ENCODE assay signal across 8 cellular contexts in the genomic region with DNA sequence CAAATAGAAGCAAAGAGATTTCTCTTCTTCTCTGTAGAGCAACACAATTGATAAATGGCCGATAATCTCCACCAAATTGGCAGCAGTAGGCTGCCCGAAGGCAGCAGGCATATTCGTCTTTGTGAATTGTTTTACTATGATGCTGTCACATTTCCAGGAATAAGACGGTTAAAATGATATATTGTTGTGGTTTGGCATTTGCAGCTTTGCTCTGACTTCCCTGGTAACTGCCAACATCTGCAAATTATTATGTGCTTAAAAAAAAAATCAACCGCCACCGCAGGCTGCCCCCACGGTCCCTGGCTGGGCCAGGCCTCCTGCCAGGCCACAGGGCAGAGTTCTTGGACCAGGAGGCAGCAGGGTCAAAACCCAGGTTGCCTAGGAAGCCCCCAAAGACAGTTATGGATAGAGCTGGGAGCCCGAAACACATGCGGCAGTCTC.
DNase-seq lines count a peak whose midpoint lies in the region; ATAC-seq and TF ChIP-seq lines count a peak whose summit lies in the region.

No MANE protein-coding gene starts in this region.

- ATAC-seq in activated CD4-positive, CD25-positive, alpha-beta regulatory T cell treated with anti-CD3 and anti-CD28 coated beads, Interleukin-2, amount 50 U/mL, for 24 hours, result no peak

- H3K4me1 Mint-ChIP-seq in activated naive CD4-positive, alpha-beta T cell treated with anti-CD3 and anti-CD28 coated beads, Interleukin-2, amount 50 U/mL, for 24 hours, result peaks cover 16% of the 10 kb centered on the region
- H3K4me1 Mint-ChIP-seq in activated T-helper 2 cell treated with anti-CD3 and anti-CD28 coated beads, Interferon-gamma antibody, Interleukin-2, Interleukin-4, amounts not matched to agents 10 μg/mL and 5 μg/mL and 100 μg/mL, durations not matched to agents 14 hours and 24 hours and 36 hours (ENCODE audit: low read depth), result peaks cover 72% of the 10 kb centered on the region

- peaks cover 44% of the 10 kb centered on the region for H3K27me3 Mint-ChIP-seq in activated naive CD4-positive, alpha-beta T cell treated with anti-CD3 and anti-CD28 coated beads, Interleukin-2, amount 50 U/mL, for 24 hours
- H3K27me3 Mint-ChIP-seq in activated T-helper 2 cell treated with anti-CD3 and anti-CD28 coated beads, Interferon-gamma antibody, Interleukin-2, Interleukin-4, amounts not matched to agents 10 μg/mL and 5 μg/mL and 100 μg/mL, durations not matched to agents 14 hours and 24 hours and 36 hours (ENCODE audit: low read depth), result no peaks in the 10 kb centered on the region

- H3K9me3 Mint-ChIP-seq in activated naive CD4-positive, alpha-beta T cell treated with anti-CD3 and anti-CD28 coated beads, Interleukin-2, amount 50 U/mL, for 24 hours, result no peaks in the 10 kb centered on the region
- peaks cover 4% of the 10 kb centered on the region for H3K9me3 Mint-ChIP-seq in activated T-helper 2 cell treated with anti-CD3 and anti-CD28 coated beads, Interferon-gamma antibody, Interleukin-2, Interleukin-4, amounts not matched to agents 10 μg/mL and 5 μg/mL and 100 μg/mL, durations not matched to agents 14 hours and 24 hours and 36 hours

- no peak for TF ChIP-seq POLR2A in vagina (IDR thresholded peaks at IDR 0.05)

- no peaks in the 10 kb centered on the region for H3K27me3 ChIP-seq in vagina

- intact Hi-C loops in activated T-helper 2 cell treated with anti-CD3 and anti-CD28 coated beads, Interferon-gamma antibody, Interleukin-2, Interleukin-4, amounts not matched to agents 10 μg/mL and 5 μg/mL and 100 μg/mL, durations not matched to agents 14 hours and 24 hours and 36 hours (cut with micrococcal nuclease), result loop anchor here (1.0 to 10.0 kb wide), 7 partner anchors 19 to 218 kb away; no protein-coding TSS in a partner anchor
- intact Hi-C loops in vagina (cut with DNase I), result loop anchor here (10.0 kb wide), 1 partner anchor 60 kb away; no protein-coding TSS in a partner anchor

- peak overlapping the region; percentile 58 for H3K27ac ChIP-seq in vagina

- TF ChIP-seq CTCF in vagina (IDR thresholded peaks at IDR 0.05), result no peak

- peak overlapping the region; percentile 8 for H3K27ac Mint-ChIP-seq in activated naive CD4-positive, alpha-beta T cell treated with anti-CD3 and anti-CD28 coated beads, Interleukin-2, amount 50 U/mL, for 24 hours
- peak overlapping the region; percentile 97 for H3K27ac Mint-ChIP-seq in activated T-helper 2 cell treated with anti-CD3 and anti-CD28 coated beads, Interferon-gamma antibody, Interleukin-2, Interleukin-4, amounts not matched to agents 10 μg/mL and 5 μg/mL and 100 μg/mL, durations not matched to agents 14 hours and 24 hours and 36 hours

- no peak for DNase-seq in activated naive CD4-positive, alpha-beta T cell treated with Interleukin-2 at 50 U/mL for 16 hours
- DNase-seq in activated T-helper 2 cell treated with anti-CD3 and anti-CD28 coated beads, Interferon-gamma antibody, Interleukin-2, Interleukin-4, amounts not matched to agents 10 μg/mL and 5 μg/mL and 100 μg/mL, durations not matched to agents 14 hours and 24 hours and 36 hours (ENCODE audit: low spot score), result peak; percentile 46
- DNase-seq in left kidney (ENCODE audit: low read depth, low spot score), result peak; percentile 54
- no peak for DNase-seq in vagina (ENCODE audit: extremely low spot score in 2 of 2)
- no peak for DNase-seq in occipital lobe (lab: John Stamatoyannopoulos, UW)
- no peak for DNase-seq in NCI-H510A treated with DMSO at 0.1 percent for 48 hours (lab: John Stamatoyannopoulos, UW)

- H3K36me3 Mint-ChIP-seq in activated naive CD4-positive, alpha-beta T cell treated with anti-CD3 and anti-CD28 coated beads, Interleukin-2, amount 50 U/mL, for 24 hours, result no peaks in the 10 kb centered on the region
- H3K36me3 Mint-ChIP-seq in activated T-helper 2 cell treated with anti-CD3 and anti-CD28 coated beads, Interferon-gamma antibody, Interleukin-2, Interleukin-4, amounts not matched to agents 10 μg/mL and 5 μg/mL and 100 μg/mL, durations not matched to agents 14 hours and 24 hours and 36 hours (ENCODE audit: low read depth), result peaks cover 6% of the 10 kb centered on the region

- no peaks in the 10 kb centered on the region for H3K9me3 ChIP-seq in vagina

- no peak overlapping the region for H3K4me3 Mint-ChIP-seq in activated naive CD4-positive, alpha-beta T cell treated with anti-CD3 and anti-CD28 coated beads, Interleukin-2, amount 50 U/mL, for 24 hours
- H3K4me3 Mint-ChIP-seq in activated T-helper 2 cell treated with anti-CD3 and anti-CD28 coated beads, Interferon-gamma antibody, Interleukin-2, Interleukin-4, amounts not matched to agents 10 μg/mL and 5 μg/mL and 100 μg/mL, durations not matched to agents 14 hours and 24 hours and 36 hours (ENCODE audit: low read depth), result peak overlapping the region; percentile 65

- H3K36me3 ChIP-seq in vagina, result no peaks in the 10 kb centered on the region

- H3K4me1 ChIP-seq in vagina, result peaks cover 58% of the 10 kb centered on the region

- H3K4me3 ChIP-seq in vagina, result no peak overlapping the region

Comparison
In these comparisons a context has a peak if more than half of its experiments do, and no peak if none do; other contexts are left out.
1. DNase-seq: peak in activated T-helper 2 cell treated with anti-CD3 and anti-CD28 coated beads, Interferon-gamma antibody, Interleukin-2, Interleukin-4, amounts not matched to agents 10 μg/mL and 5 μg/mL and 100 μg/mL, durations not matched to agents 14 hours and 24 hours and 36 hours (single experiment) and left kidney (single experiment); none in activated naive CD4-positive, alpha-beta T cell treated with Interleukin-2 at 50 U/mL for 16 hours (single experiment), vagina (0 of 2), occipital lobe (single experiment) and NCI-H510A treated with DMSO at 0.1 percent for 48 hours (single experiment).